ENCODE assay signal across 14 cellular contexts in the genomic region with DNA sequence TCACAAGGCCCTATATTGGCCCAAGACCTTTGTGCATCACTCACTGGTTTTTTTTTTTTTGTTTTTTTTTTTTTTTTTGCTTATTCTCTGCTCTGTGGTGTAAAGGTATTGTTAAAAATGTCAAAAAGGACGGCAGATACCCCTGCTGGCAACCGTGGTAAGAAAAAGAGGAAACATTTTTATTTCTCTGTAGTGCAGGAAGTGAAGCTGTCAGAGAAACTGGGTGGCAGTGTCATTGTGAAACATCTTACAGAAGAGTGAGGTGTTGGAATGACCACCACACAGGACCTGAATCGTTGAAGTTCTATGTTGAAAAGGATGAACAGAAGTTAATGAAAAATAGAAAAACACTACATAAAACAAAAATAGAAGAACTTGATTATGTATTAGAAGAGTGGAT.
DNase-seq lines count a peak whose midpoint lies in the region; ATAC-seq and TF ChIP-seq lines count a peak whose summit lies in the region.
"Had no signal": no experiment of that assay in that cellular context is flagged by ENCODE, and none has a peak within 500 bp of the region (broad histone marks: within the 10 kb centered on the region; RNA-seq: fewer than 3 reads in every experiment).

No MANE protein-coding gene starts in this region.

- no peak for TF ChIP-seq CTCF in spleen (IDR thresholded peaks at IDR 0.05 in 8 of 11, conservative IDR thresholded peaks at IDR 0.05 in 3 of 11)

- H3K36me3 ChIP-seq in spleen (no peaks in the 10 kb centered on the region), H7 (replicated peaks; ENCODE audit: control insufficient read depth, insufficient read depth, low read length) (no peaks in the 10 kb centered on the region)
- H3K36me3 ChIP-seq: stomach had no signal

- no peaks in the 10 kb centered on the region for H3K27me3 ChIP-seq in spleen (replicated peaks in 1 of 7)
- H3K27me3 ChIP-seq in H7 (ENCODE audit: control insufficient read depth, insufficient read depth, low read length): no peaks in the 10 kb centered on the region
- H3K27me3 ChIP-seq: stomach had no signal

- peak; percentile 82 for ATAC-seq in GM19324 (IDR thresholded peaks at IDR 0.05; ENCODE audit: low FRiP score, unreplicated experiment)
- peak; percentile 84 for ATAC-seq in HG02970 (IDR thresholded peaks at IDR 0.05; ENCODE audit: low FRiP score, unreplicated experiment)
- ATAC-seq in sciatic nerve: no peak

- H3K4me3 ChIP-seq in spleen (no peak overlapping the region), H7 (ENCODE audit: insufficient read depth, low read depth, low read length) (no peak overlapping the region)
- H3K4me3 ChIP-seq: smooth muscle cell, stomach had no signal

- DNase-seq in GF-D8 (lab: John Stamatoyannopoulos, UW) (peak; percentile 66), NOMO-1 (lab: John Stamatoyannopoulos, UW; ENCODE audit: unreplicated experiment in 2 of 2) (peak; percentile 74 to 88), sciatic nerve (ENCODE audit: low spot score) (no peak), spleen (no peak), H7 (no peak), dedifferentiated amniotic fluid mesenchymal stem cell (ENCODE audit: extremely low spot score) (no peak)
- DNase-seq: activated CD4-positive, alpha-beta memory T cell treated with anti-CD3 and anti-CD28 coated beads for 36 hours; CD4-positive, CD25-positive, alpha-beta regulatory T cell; mesendoderm; MM.1S; stomach had no signal

- intact Hi-C loops in sciatic nerve (cut with DNase I) (no loop called here), spleen (cut with DNase I; ENCODE audit: low total_unique reads) (no loop called here)

- peaks cover 0 to 8% (median 0%) of the 10 kb centered on the region in 6 donors for H3K4me1 ChIP-seq in spleen
- H3K4me1 ChIP-seq: stomach had no signal

- H3K27ac ChIP-seq in spleen: no peak overlapping the region
- H3K27ac ChIP-seq: stomach had no signal

- no peak for TF ChIP-seq POLR2A in spleen (IDR thresholded peaks at IDR 0.05)

- no peaks in the 10 kb centered on the region for H3K9me3 ChIP-seq in spleen
- H3K9me3 ChIP-seq: stomach had no signal

- 12 to 22% (median 21%) methylated on average over 3 of the region's 3 CpGs for WGBS in spleen, 5 donors

Comparison
In these comparisons a context has a peak if more than half of its experiments do, and no peak if none do; other contexts are left out.
1. DNase-seq: peak in GF-D8 (single experiment) and NOMO-1 (2 of 2); none in sciatic nerve (single experiment), spleen (single experiment), H7 (single experiment) and dedifferentiated amniotic fluid mesenchymal stem cell (single experiment).